12 cellular contexts compared by ENCODE assay signal in genomic region chr16:11218324-11218962, GRCh38. TPM values are rescaled to one million over a fixed set of nuclear protein-coding genes. Genes with fewer than 3 reads are reported as not detected.
DNase-seq lines count a peak whose midpoint lies in the region; ATAC-seq, FAIRE-seq and TF ChIP-seq lines count a peak whose summit lies in the region.
"Had no signal": no experiment of that assay in that cellular context is flagged by ENCODE, and none has a peak within 500 bp of the region (broad histone marks: within the 10 kb centered on the region; RNA-seq: fewer than 3 reads in every experiment).

No MANE protein-coding gene starts in this region.

- DNase-seq in A549 (ENCODE audit: low read depth in 1 of 2, low spot score in 1 of 2) (peak in 1 of 2 experiments; percentile 38), keratinocyte (ENCODE audit: low read depth, low spot score) (no peak), NCI-H526 treated with DMSO at 0.1 percent for 48 hours (lab: John Stamatoyannopoulos, UW) (no peak), left lobe of liver (ENCODE audit: low spot score) (no peak), KG1 (lab: John Stamatoyannopoulos, UW) (no peak)
- DNase-seq: activated CD8-positive, alpha-beta memory T cell treated with anti-CD3 and anti-CD28 coated beads for 24 hours; RPMI8226 had no signal

- FAIRE-seq in A549 (lab: Jason Lieb, UNC) (no peak), keratinocyte (lab: Jason Lieb, UNC) (no peak)

- POLR2A ChIA-PET in A549 (lab: Yijun Ruan, JAX), result interaction anchor here (1.1 kb wide), 1 partner anchor 37 kb away, joined by 4 read pairs; the partner anchor contains the start of gene SOCS1

- no peaks in the 10 kb centered on the region for H3K36me3 ChIP-seq in keratinocyte (ENCODE audit: control insufficient read depth in 2 of 2, extremely low read depth in 1 of 2, insufficient read depth in 2 of 2, low read length in 2 of 2)

- dilution Hi-C loops in keratinocyte (cut with MboI; ENCODE audit: extremely low pct_ligation_motif_present, low sequenced_read_pairs), result no loop called here

- TF ChIP-seq EP300 in A549 (IDR thresholded peaks at IDR 0.05), result no peak

- ATAC-seq in A549 (no peak), left lobe of liver (no peak), GM21529 (IDR thresholded peaks at IDR 0.05; ENCODE audit: unreplicated experiment) (no peak)

- H4K20me1 ChIP-seq in keratinocyte (ENCODE audit: control insufficient read depth, extremely low read depth, insufficient read depth, low read length), result no peaks in the 10 kb centered on the region

- no peaks in the 10 kb centered on the region for H3K27me3 ChIP-seq in keratinocyte (ENCODE audit: control insufficient read depth, extremely low read depth, insufficient read depth, low read length)

- H3K9me1 ChIP-seq in keratinocyte (ENCODE audit: control insufficient read depth, extremely low read depth, insufficient read depth, low read length), result no peaks in the 10 kb centered on the region

- CTCF ChIA-PET in A549 (lab: Yijun Ruan, JAX), result interaction anchor here (0.7 to 2.1 kb wide), 8 partner anchors 10 to 300 kb away, joined by 3 to 8 read pairs (median 4); partner anchors contain the start of gene SOCS1

- no peak for TF ChIP-seq POLR2A in A549 (IDR thresholded peaks at IDR 0.05; ENCODE audit: low read length)

- no peak overlapping the region for H2AFZ ChIP-seq in keratinocyte (ENCODE audit: control insufficient read depth, low read length)

- no peak overlapping the region for H3K9ac ChIP-seq in keratinocyte (ENCODE audit: control insufficient read depth, extremely low read depth, insufficient read depth, low read length)

- no peaks in the 10 kb centered on the region for H3K79me2 ChIP-seq in keratinocyte (ENCODE audit: control insufficient read depth, insufficient read depth, low read length)

- WGBS in A549 (ENCODE audit: missing lambda C conversion rate), result 40% methylated on average over 2 of the region's 2 CpGs

- H3K4me1 ChIP-seq in A549 (no peaks in the 10 kb centered on the region), keratinocyte (ENCODE audit: control insufficient read depth, extremely low read depth, insufficient read depth, low read length) (no peaks in the 10 kb centered on the region)

- TF ChIP-seq RAD21 in A549 (conservative IDR thresholded peaks at IDR 0.05 in 1 of 2, IDR thresholded peaks at IDR 0.05 in 1 of 2), result no peak

- no peak overlapping the region for H3K27ac ChIP-seq in A549
- H3K27ac ChIP-seq in keratinocyte (ENCODE audit: control insufficient read depth, insufficient read depth, low read length), result no peak overlapping the region

- TF ChIP-seq CTCF in A549 (IDR thresholded peaks at IDR 0.05) (0 out of 3 replicates have a peak, but pooled peaks have one; percentile 6), GM12874 (IDR thresholded peaks at IDR 0.05; ENCODE audit: insufficient read depth, low read depth, low read length) (peak; percentile 52; the same call in 1 of the 2 replicates), WI38 (IDR thresholded peaks at IDR 0.05; ENCODE audit: low read depth, low read length) (peak; percentile 65), keratinocyte (optimal IDR thresholded peaks at IDR 0.05 in 1 of 3, IDR thresholded peaks at IDR 0.05 in 1 of 3, conservative IDR thresholded peaks at IDR 0.05 in 1 of 3; ENCODE audit: extremely low read depth in 1 of 3, insufficient read depth in 2 of 3, low read length in 3 of 3) (peak; percentile 17 to 63 (median 56))

- H3K9me3 ChIP-seq in A549 (peaks cover 23% of the 10 kb centered on the region), keratinocyte (ENCODE audit: control insufficient read depth, low read depth, low read length) (peaks cover 6% of the 10 kb centered on the region)

- H3K4me2 ChIP-seq in A549 (no peak overlapping the region), keratinocyte (ENCODE audit: control insufficient read depth, extremely low read depth, insufficient read depth, low read depth, low read length) (no peak overlapping the region)

- H3K4me3 ChIP-seq in A549 (no peak overlapping the region), WI38 (ENCODE audit: low read depth, low read length) (no peak overlapping the region), keratinocyte (ENCODE audit: control insufficient read depth in 2 of 3, extremely low read depth in 1 of 3, insufficient read depth in 2 of 3, low read depth in 1 of 3, low read length in 3 of 3) (no peak overlapping the region)

TF ChIP-seq in A549, 52 proteins besides CTCF, POLR2A, EP300 and RAD21 (continues in another document):
- no peak for TF ChIP-seq ZSCAN20 (CRISPR knock-in tag; IDR thresholded peaks at IDR 0.05)
- TF ChIP-seq MYC (IDR thresholded peaks at IDR 0.05; ENCODE audit: borderline replicate concordance, low read length), result no peak
- TF ChIP-seq FOXS1 (CRISPR knock-in tag; IDR thresholded peaks at IDR 0.05), result no peak
- no peak for TF ChIP-seq ESRRA (IDR thresholded peaks at IDR 0.05; ENCODE audit: borderline replicate concordance, low read length)
- no peak for TF ChIP-seq HES2 (IDR thresholded peaks at IDR 0.05)

RNA-seq across cellular contexts. Expression of gene SOCS1, which starts 37.6 kb away (rescaled TPM):
- polyA plus RNA-seq in A549 (2011; rRNA removed) (0.15 and 0.16 TPM in 2 replicates), A549 (2017; fragmentation: RNase III; extraction: RNeasy Plus Mini Kit Qiagen cat#74134 plus additional on column Dnase treatment) (0.26 to 0.56 TPM (median 0.32 TPM) in 3 replicates), keratinocyte (0.98 to 2.8 TPM (median 2.4 TPM) in 3 replicates)
- polyA plus RNA-seq in A549 (2012; cell fraction: cytosol; rRNA removed), result 0.52 and 1.1 TPM in 2 replicates
- 1.3 and 1.8 TPM in 2 replicates for polyA plus RNA-seq in A549 (2012; cell fraction: nucleus; rRNA removed)
- polyA minus RNA-seq in A549 (2011; rRNA and poly(A)+ RNA removed), result 0.74 and 0.92 TPM in 2 replicates
- polyA plus RNA-seq in keratinocyte (2011; ENCODE audit: low read depth), result 0.80 TPM
- polyA plus RNA-seq in keratinocyte (2011; cell fraction: cytosol; rRNA removed), result 0.79 and 1.2 TPM in 2 replicates
- 2.0 and 2.9 TPM in 2 replicates for polyA plus RNA-seq in keratinocyte (2011; cell fraction: nucleus; rRNA removed)
- 3.1 and 3.8 TPM in 2 replicates for polyA plus RNA-seq in keratinocyte (2012; ENCODE audit: low replicate concordance)
- polyA minus RNA-seq in keratinocyte, result 0.38 to 6.6 TPM (median 0.92 TPM) in 3 replicates
- polyA minus RNA-seq in keratinocyte (2011; cell fraction: cytosol; rRNA and poly(A)+ RNA removed), result 2.3 TPM
- 1.9 and 4.1 TPM in 2 replicates for polyA minus RNA-seq in keratinocyte (2011; cell fraction: nucleus; rRNA and poly(A)+ RNA removed)
- 0.91 TPM for total RNA-seq in left lobe of liver

RNA-seq across cellular contexts. Expression of gene TNP2, which starts 50.7 kb away (rescaled TPM):
- polyA plus RNA-seq in A549 (2011; rRNA removed) (not detected in 2 replicates), A549 (2017; fragmentation: RNase III; extraction: RNeasy Plus Mini Kit Qiagen cat#74134 plus additional on column Dnase treatment) (not detected in 3 replicates), keratinocyte (not detected in 3 replicates)
- not detected in 2 replicates for polyA plus RNA-seq in A549 (2012; cell fraction: cytosol; rRNA removed)
- polyA plus RNA-seq in A549 (2012; cell fraction: nucleus; rRNA removed), result not detected in 2 replicates
- not detected in 2 replicates for polyA minus RNA-seq in A549 (2011; rRNA and poly(A)+ RNA removed)
- not detected for polyA plus RNA-seq in keratinocyte (2011; ENCODE audit: low read depth)
- polyA plus RNA-seq in keratinocyte (2011; cell fraction: cytosol; rRNA removed), result not detected in 2 replicates
- polyA plus RNA-seq in keratinocyte (2011; cell fraction: nucleus; rRNA removed), result not detected in 2 replicates
- polyA plus RNA-seq in keratinocyte (2012; ENCODE audit: low replicate concordance), result not detected in 2 replicates
- not detected in 3 replicates for polyA minus RNA-seq in keratinocyte
- not detected for polyA minus RNA-seq in keratinocyte (2011; cell fraction: cytosol; rRNA and poly(A)+ RNA removed)
- polyA minus RNA-seq in keratinocyte (2011; cell fraction: nucleus; rRNA and poly(A)+ RNA removed), result not detected in 2 replicates
- not detected for total RNA-seq in left lobe of liver
- total RNA-seq: cardiac septum, M059J had no signal

RNA-seq across cellular contexts. Expression of gene PRM3, which starts 55.0 kb away (rescaled TPM):
- polyA plus RNA-seq in A549 (2011; rRNA removed), result not detected in 2 replicates
- not detected in 2 replicates for polyA plus RNA-seq in A549 (2012; cell fraction: cytosol; rRNA removed)
- polyA plus RNA-seq in A549 (2012; cell fraction: nucleus; rRNA removed), result not detected in 2 replicates
- not detected in 3 replicates for polyA plus RNA-seq in A549 (2017; fragmentation: RNase III; extraction: RNeasy Plus Mini Kit Qiagen cat#74134 plus additional on column Dnase treatment)
- not detected in 2 replicates for polyA minus RNA-seq in A549 (2011; rRNA and poly(A)+ RNA removed)
- not detected in 3 replicates for polyA plus RNA-seq in keratinocyte
- not detected for polyA plus RNA-seq in keratinocyte (2011; ENCODE audit: low read depth)
- not detected in 2 replicates for polyA plus RNA-seq in keratinocyte (2011; cell fraction: cytosol; rRNA removed)
- not detected in 2 replicates for polyA plus RNA-seq in keratinocyte (2011; cell fraction: nucleus; rRNA removed)
- polyA plus RNA-seq in keratinocyte (2012; ENCODE audit: low replicate concordance), result not detected in 2 replicates
- polyA minus RNA-seq in keratinocyte, result not detected in 3 replicates
- polyA minus RNA-seq in keratinocyte (2011; cell fraction: cytosol; rRNA and poly(A)+ RNA removed), result not detected
- polyA minus RNA-seq in keratinocyte (2011; cell fraction: nucleus; rRNA and poly(A)+ RNA removed), result not detected in 2 replicates
- not detected for total RNA-seq in left lobe of liver
- total RNA-seq: cardiac septum, M059J had no signal

RNA-seq across cellular contexts. Expression of gene PRM2, which starts 57.8 kb away (rescaled TPM):
- polyA plus RNA-seq in A549 (2011; rRNA removed) (not detected in 2 replicates), A549 (2017; fragmentation: RNase III; extraction: RNeasy Plus Mini Kit Qiagen cat#74134 plus additional on column Dnase treatment) (not detected in 3 replicates), keratinocyte (not detected in 3 replicates)
- polyA plus RNA-seq in A549 (2012; cell fraction: cytosol; rRNA removed), result not detected in 2 replicates
- polyA plus RNA-seq in A549 (2012; cell fraction: nucleus; rRNA removed), result not detected in 2 replicates
- not detected in 2 replicates for polyA minus RNA-seq in A549 (2011; rRNA and poly(A)+ RNA removed)
- polyA plus RNA-seq in keratinocyte (2011; ENCODE audit: low read depth), result not detected
- polyA plus RNA-seq in keratinocyte (2011; cell fraction: cytosol; rRNA removed), result not detected in 2 replicates
- polyA plus RNA-seq in keratinocyte (2011; cell fraction: nucleus; rRNA removed), result not detected in 2 replicates
- not detected in 2 replicates for polyA plus RNA-seq in keratinocyte (2012; ENCODE audit: low replicate concordance)
- not detected in 3 replicates for polyA minus RNA-seq in keratinocyte
- polyA minus RNA-seq in keratinocyte (2011; cell fraction: cytosol; rRNA and poly(A)+ RNA removed), result not detected
- polyA minus RNA-seq in keratinocyte (2011; cell fraction: nucleus; rRNA and poly(A)+ RNA removed), result not detected in 2 replicates
- total RNA-seq in left lobe of liver, result not detected
- total RNA-seq: cardiac septum, M059J had no signal

Comparison
In these comparisons a context has a peak if more than half of its experiments do, and no peak if none do; other contexts are left out.
1. CTCF ChIP-seq: peak in every context shown above with its lines; median percentile 65 in WI38; 56 in keratinocyte; 52 in GM12874; 6 in A549.